Comparison of ENCODE assay signal across 9 cellular contexts in the genomic region with DNA sequence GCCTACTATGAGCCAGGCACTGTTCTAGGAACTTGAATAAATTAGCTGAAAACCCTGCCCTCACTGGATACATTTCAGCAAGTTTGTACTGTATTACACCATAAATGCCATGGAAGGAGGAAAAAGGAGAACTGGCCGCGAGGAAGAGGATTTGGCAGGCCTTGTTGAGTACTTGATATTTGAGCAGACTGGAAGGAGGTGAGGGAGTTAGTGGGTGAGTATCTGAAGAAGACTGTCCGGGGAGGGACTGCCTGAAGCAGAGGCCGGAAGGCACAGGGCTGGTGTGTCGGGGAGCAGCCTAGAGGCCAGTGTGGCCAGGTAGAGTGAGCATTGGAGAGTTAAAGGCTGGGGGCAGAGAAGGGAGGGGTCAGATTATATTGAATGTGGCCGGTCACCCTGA.
DNase-seq lines count a peak whose midpoint lies in the region; ATAC-seq and TF ChIP-seq lines count a peak whose summit lies in the region.
"Had no signal": no experiment of that assay in that cellular context is flagged by ENCODE, and none has a peak within 500 bp of the region (broad histone marks: within the 10 kb centered on the region; RNA-seq: fewer than 3 reads in every experiment).

No MANE protein-coding gene starts in this region.

- in situ Hi-C loops in KBM-7 (cut with MboI; ENCODE audit: low pct_unique_long_range_greater_than_20kb, low sequenced_read_pairs): no loop called here

- H3K27me3 ChIP-seq in muscle layer of duodenum (ENCODE audit: low read depth, low read length): no peaks in the 10 kb centered on the region

- no peaks in the 10 kb centered on the region for H3K9me3 ChIP-seq in muscle layer of duodenum (ENCODE audit: control insufficient read depth in 1 of 2, low read length in 2 of 2)

- H3K27ac ChIP-seq in C4-2B (peak overlapping the region; percentile 23; the same call in 1 of the 2 replicates), muscle layer of duodenum (ENCODE audit: low read length) (peak overlapping the region; percentile 65)
- H3K27ac ChIP-seq: SK-N-MC had no signal

- no peak for ATAC-seq in central memory CD8-positive, alpha-beta T cell (replicated peaks; ENCODE audit: extremely low read depth, poor library complexity, severe bottlenecking)
- ATAC-seq in GM21390 (IDR thresholded peaks at IDR 0.05; ENCODE audit: unreplicated experiment): no peak

- DNase-seq in KBM-7: peak; percentile 59
- DNase-seq in central memory CD8-positive, alpha-beta T cell (ENCODE audit: low spot score in 2 of 2): no peak
- no peak for DNase-seq in NCI-H1417 (lab: John Stamatoyannopoulos, UW)
- no peak for DNase-seq in stimulated activated CD4-positive, alpha-beta T cell treated with anti-CD3 and anti-CD28 coated beads, Interleukin-1b, Interleukin-23, amount 100 ng/mL, for 48 hours
- no peak for DNase-seq in HCEC 1CT

- peak overlapping the region; percentile 20 for H3K27ac Mint-ChIP-seq in central memory CD8-positive, alpha-beta T cell (ENCODE audit: low read depth)

- H3K4me3 Mint-ChIP-seq in central memory CD8-positive, alpha-beta T cell: peak overlapping the region; percentile 58

- H3K9me3 Mint-ChIP-seq in central memory CD8-positive, alpha-beta T cell: no peaks in the 10 kb centered on the region

- no peaks in the 10 kb centered on the region for H3K36me3 ChIP-seq in muscle layer of duodenum (ENCODE audit: control insufficient read depth in 1 of 2, insufficient read depth in 2 of 2, low read length in 2 of 2)

- TF ChIP-seq CTCF in C4-2B (conservative IDR thresholded peaks at IDR 0.05): no peak

- H3K27me3 Mint-ChIP-seq in central memory CD8-positive, alpha-beta T cell: no peaks in the 10 kb centered on the region

- peaks cover 81% of the 10 kb centered on the region for H3K4me1 Mint-ChIP-seq in central memory CD8-positive, alpha-beta T cell

- peaks cover 7% of the 10 kb centered on the region for H3K36me3 Mint-ChIP-seq in central memory CD8-positive, alpha-beta T cell (ENCODE audit: insufficient read depth)

- H3K4me3 ChIP-seq in muscle layer of duodenum (ENCODE audit: low read depth in 1 of 2, low read length in 2 of 2): no peak overlapping the region
- H3K4me3 ChIP-seq: SK-N-MC had no signal

- peaks cover 17 to 37% of the 10 kb centered on the region in 2 donors for H3K4me1 ChIP-seq in muscle layer of duodenum (ENCODE audit: control insufficient read depth in 1 of 2, insufficient read depth in 2 of 2, low read length in 2 of 2)
